ENCODE assay signal across 15 cellular contexts in genomic region chr13:79459906-79460305, GRCh38.
"Had no signal": no experiment of that assay in that cellular context is flagged by ENCODE, and none has a peak within 500 bp of the region (broad histone marks: within the 10 kb centered on the region; RNA-seq: fewer than 3 reads in every experiment).

No MANE protein-coding gene starts in this region.

- H3K27me3 ChIP-seq: sigmoid colon had no signal

- H3K9me3 Mint-ChIP-seq: activated T-cell treated with anti-CD3 and anti-CD28 coated beads, Interleukin-2, amount 50 U/mL, for 24 hours; natural killer cell; stimulated activated naive CD8-positive, alpha-beta T cell treated with anti-CD3 and anti-CD28 coated beads, Interleukin-15, Interleukin-2, amounts not matched to agents 100 ng/mL and 50 ng/mL, for 24 hours had no signal

- H3K36me3 ChIP-seq: sigmoid colon had no signal

- H3K27ac ChIP-seq: coronary artery, sigmoid colon had no signal

- FAIRE-seq: endothelial cell of umbilical vein had no signal

- H3K9me3 ChIP-seq: sigmoid colon had no signal

- H3K4me3 ChIP-seq: coronary artery, sigmoid colon had no signal

- H3K4me1 ChIP-seq: sigmoid colon had no signal

- H3K27me3 Mint-ChIP-seq: activated T-cell treated with anti-CD3 and anti-CD28 coated beads, Interleukin-2, amount 50 U/mL, for 24 hours; stimulated activated naive CD8-positive, alpha-beta T cell treated with anti-CD3 and anti-CD28 coated beads, Interleukin-15, Interleukin-2, amounts not matched to agents 100 ng/mL and 50 ng/mL, for 24 hours had no signal

- H3K4me3 Mint-ChIP-seq: activated T-cell treated with anti-CD3 and anti-CD28 coated beads, Interleukin-2, amount 50 U/mL, for 24 hours; natural killer cell; stimulated activated naive CD8-positive, alpha-beta T cell treated with anti-CD3 and anti-CD28 coated beads, Interleukin-15, Interleukin-2, amounts not matched to agents 100 ng/mL and 50 ng/mL, for 24 hours; T-helper 2 cell treated with Interferon-gamma antibody and Interleukin-4, amounts not matched to agents 5 μg/mL and 100 μg/mL, for 36 hours had no signal

- H3K36me3 Mint-ChIP-seq: natural killer cell had no signal

- H3K27ac Mint-ChIP-seq: activated T-cell treated with anti-CD3 and anti-CD28 coated beads, Interleukin-2, amount 50 U/mL, for 24 hours; stimulated activated naive CD8-positive, alpha-beta T cell treated with anti-CD3 and anti-CD28 coated beads, Interleukin-15, Interleukin-2, amounts not matched to agents 100 ng/mL and 50 ng/mL, for 24 hours; T-helper 2 cell treated with Interferon-gamma antibody and Interleukin-4, amounts not matched to agents 5 μg/mL and 100 μg/mL, for 36 hours had no signal

- DNase-seq: activated naive CD4-positive, alpha-beta T cell; activated T-cell treated with anti-CD3 and anti-CD28 coated beads, Interleukin-2, amount 50 U/mL, for 24 hours; central memory CD4-positive, alpha-beta T cell; effector CD4-positive, alpha-beta T cell; hypothalamus; left cardiac atrium; natural killer cell; occipital lobe; sigmoid colon; stimulated activated CD4-positive, alpha-beta T cell treated with anti-CD3 and anti-CD28 coated beads, Interleukin-4, amount 100 ng/mL, for 1 hour; stimulated activated CD8-positive, alpha-beta memory T cell treated with anti-CD3 and anti-CD28 coated beads, Interleukin-4, amount 100 ng/mL, for 48 hours had no signal
